In the genomic region with DNA sequence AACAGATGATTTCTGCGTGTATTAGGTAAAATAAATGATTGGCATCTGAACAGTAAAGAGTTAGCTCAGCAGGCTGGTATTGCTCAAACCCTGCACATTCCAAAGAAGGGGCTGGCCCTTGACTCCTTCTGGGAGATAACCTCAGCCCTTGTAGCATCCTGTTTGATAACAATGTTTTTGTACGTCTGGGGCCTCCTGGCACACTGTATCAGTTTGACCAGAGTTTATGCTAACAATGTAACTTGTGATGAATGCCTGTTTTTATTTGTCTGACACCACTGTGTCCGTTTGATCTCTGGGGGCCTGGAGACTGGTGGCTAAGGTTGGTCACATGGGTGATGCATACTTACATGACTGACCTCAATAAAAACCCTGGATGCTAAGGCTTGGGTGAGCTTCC, we compare ENCODE assay signal across 1 cellular context.
TF ChIP-seq lines count a peak whose summit lies in the region.

No MANE protein-coding gene starts in this region.

TF ChIP-seq in HepG2, 621 proteins besides CTCF, POLR2A, EP300 and RAD21 (continued from another document and continues in another):
- TF ChIP-seq, protein P1, sequence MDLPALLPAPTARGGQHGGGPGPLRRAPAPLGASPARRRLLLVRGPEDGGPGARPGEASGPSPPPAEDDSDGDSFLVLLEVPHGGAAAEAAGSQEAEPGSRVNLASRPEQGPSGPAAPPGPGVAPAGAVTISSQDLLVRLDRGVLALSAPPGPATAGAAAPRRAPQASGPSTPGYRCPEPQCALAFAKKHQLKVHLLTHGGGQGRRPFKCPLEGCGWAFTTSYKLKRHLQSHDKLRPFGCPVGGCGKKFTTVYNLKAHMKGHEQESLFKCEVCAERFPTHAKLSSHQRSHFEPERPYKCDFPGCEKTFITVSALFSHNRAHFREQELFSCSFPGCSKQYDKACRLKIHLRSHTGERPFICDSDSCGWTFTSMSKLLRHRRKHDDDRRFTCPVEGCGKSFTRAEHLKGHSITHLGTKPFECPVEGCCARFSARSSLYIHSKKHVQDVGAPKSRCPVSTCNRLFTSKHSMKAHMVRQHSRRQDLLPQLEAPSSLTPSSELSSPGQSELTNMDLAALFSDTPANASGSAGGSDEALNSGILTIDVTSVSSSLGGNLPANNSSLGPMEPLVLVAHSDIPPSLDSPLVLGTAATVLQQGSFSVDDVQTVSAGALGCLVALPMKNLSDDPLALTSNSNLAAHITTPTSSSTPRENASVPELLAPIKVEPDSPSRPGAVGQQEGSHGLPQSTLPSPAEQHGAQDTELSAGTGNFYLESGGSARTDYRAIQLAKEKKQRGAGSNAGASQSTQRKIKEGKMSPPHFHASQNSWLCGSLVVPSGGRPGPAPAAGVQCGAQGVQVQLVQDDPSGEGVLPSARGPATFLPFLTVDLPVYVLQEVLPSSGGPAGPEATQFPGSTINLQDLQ (CRISPR knock-in tag; IDR thresholded peaks at IDR 0.05), result no peak
- TF ChIP-seq PRMT3 (CRISPR knock-in tag; IDR thresholded peaks at IDR 0.05; ENCODE audit: borderline replicate concordance, low read depth), result no peak
- TF ChIP-seq PITX1 (CRISPR knock-in tag; IDR thresholded peaks at IDR 0.05), result no peak
- no peak for TF ChIP-seq SNRNP70 (IDR thresholded peaks at IDR 0.05; ENCODE audit: low read depth, low read length)
- TF ChIP-seq RXRB (CRISPR knock-in tag; IDR thresholded peaks at IDR 0.05; ENCODE audit: borderline replicate concordance), result peak; percentile 66
- TF ChIP-seq SP2 (CRISPR knock-in tag; IDR thresholded peaks at IDR 0.05), result no peak
- TF ChIP-seq TBX2 (CRISPR knock-in tag; IDR thresholded peaks at IDR 0.05; ENCODE audit: borderline replicate concordance), result peak; percentile 92
- TF ChIP-seq ZNF879 (CRISPR knock-in tag; IDR thresholded peaks at IDR 0.05), result no peak
- TF ChIP-seq ZNF780A (CRISPR knock-in tag; IDR thresholded peaks at IDR 0.05), result no peak
- TF ChIP-seq CC2D1A (CRISPR knock-in tag; IDR thresholded peaks at IDR 0.05), result no peak
- TF ChIP-seq ZNF605 (CRISPR knock-in tag; IDR thresholded peaks at IDR 0.05), result no peak
- TF ChIP-seq ZNF253 (CRISPR knock-in tag; IDR thresholded peaks at IDR 0.05; ENCODE audit: borderline replicate concordance), result no peak
- TF ChIP-seq, protein P2, sequence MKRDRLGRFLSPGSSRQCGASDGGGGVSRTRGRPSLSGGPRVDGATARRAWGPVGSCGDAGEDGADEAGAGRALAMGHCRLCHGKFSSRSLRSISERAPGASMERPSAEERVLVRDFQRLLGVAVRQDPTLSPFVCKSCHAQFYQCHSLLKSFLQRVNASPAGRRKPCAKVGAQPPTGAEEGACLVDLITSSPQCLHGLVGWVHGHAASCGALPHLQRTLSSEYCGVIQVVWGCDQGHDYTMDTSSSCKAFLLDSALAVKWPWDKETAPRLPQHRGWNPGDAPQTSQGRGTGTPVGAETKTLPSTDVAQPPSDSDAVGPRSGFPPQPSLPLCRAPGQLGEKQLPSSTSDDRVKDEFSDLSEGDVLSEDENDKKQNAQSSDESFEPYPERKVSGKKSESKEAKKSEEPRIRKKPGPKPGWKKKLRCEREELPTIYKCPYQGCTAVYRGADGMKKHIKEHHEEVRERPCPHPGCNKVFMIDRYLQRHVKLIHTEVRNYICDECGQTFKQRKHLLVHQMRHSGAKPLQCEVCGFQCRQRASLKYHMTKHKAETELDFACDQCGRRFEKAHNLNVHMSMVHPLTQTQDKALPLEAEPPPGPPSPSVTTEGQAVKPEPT (CRISPR knock-in tag; IDR thresholded peaks at IDR 0.05; ENCODE audit: low read depth), result no peak
- 0 out of 2 replicates have a peak, but pooled peaks have one; percentile 7 for TF ChIP-seq CEBPB (IDR thresholded peaks at IDR 0.05; ENCODE audit: borderline replicate concordance, low read depth, low read length)
- no peak for TF ChIP-seq MED8 (CRISPR knock-in tag; IDR thresholded peaks at IDR 0.05; ENCODE audit: insufficient replicate concordance)
- TF ChIP-seq ZMYM2 (CRISPR knock-in tag; IDR thresholded peaks at IDR 0.05), result no peak
- TF ChIP-seq, protein P3, sequence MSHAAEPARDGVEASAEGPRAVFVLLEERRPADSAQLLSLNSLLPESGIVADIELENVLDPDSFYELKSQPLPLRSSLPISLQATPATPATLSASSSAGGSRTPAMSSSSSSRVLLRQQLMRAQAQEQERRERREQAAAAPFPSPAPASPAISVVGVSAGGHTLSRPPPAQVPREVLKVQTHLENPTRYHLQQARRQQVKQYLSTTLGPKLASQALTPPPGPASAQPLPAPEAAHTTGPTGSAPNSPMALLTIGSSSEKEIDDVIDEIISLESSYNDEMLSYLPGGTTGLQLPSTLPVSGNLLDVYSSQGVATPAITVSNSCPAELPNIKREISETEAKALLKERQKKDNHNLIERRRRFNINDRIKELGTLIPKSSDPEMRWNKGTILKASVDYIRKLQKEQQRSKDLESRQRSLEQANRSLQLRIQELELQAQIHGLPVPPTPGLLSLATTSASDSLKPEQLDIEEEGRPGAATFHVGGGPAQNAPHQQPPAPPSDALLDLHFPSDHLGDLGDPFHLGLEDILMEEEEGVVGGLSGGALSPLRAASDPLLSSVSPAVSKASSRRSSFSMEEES (CRISPR knock-in tag; IDR thresholded peaks at IDR 0.05), result peak; percentile 82
- TF ChIP-seq, protein P4, sequence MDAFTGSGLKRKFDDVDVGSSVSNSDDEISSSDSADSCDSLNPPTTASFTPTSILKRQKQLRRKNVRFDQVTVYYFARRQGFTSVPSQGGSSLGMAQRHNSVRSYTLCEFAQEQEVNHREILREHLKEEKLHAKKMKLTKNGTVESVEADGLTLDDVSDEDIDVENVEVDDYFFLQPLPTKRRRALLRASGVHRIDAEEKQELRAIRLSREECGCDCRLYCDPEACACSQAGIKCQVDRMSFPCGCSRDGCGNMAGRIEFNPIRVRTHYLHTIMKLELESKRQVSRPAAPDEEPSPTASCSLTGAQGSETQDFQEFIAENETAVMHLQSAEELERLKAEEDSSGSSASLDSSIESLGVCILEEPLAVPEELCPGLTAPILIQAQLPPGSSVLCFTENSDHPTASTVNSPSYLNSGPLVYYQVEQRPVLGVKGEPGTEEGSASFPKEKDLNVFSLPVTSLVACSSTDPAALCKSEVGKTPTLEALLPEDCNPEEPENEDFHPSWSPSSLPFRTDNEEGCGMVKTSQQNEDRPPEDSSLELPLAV (CRISPR knock-in tag; conservative IDR thresholded peaks at IDR 0.05; ENCODE audit: low read depth), result no peak
- TF ChIP-seq, protein P5, sequence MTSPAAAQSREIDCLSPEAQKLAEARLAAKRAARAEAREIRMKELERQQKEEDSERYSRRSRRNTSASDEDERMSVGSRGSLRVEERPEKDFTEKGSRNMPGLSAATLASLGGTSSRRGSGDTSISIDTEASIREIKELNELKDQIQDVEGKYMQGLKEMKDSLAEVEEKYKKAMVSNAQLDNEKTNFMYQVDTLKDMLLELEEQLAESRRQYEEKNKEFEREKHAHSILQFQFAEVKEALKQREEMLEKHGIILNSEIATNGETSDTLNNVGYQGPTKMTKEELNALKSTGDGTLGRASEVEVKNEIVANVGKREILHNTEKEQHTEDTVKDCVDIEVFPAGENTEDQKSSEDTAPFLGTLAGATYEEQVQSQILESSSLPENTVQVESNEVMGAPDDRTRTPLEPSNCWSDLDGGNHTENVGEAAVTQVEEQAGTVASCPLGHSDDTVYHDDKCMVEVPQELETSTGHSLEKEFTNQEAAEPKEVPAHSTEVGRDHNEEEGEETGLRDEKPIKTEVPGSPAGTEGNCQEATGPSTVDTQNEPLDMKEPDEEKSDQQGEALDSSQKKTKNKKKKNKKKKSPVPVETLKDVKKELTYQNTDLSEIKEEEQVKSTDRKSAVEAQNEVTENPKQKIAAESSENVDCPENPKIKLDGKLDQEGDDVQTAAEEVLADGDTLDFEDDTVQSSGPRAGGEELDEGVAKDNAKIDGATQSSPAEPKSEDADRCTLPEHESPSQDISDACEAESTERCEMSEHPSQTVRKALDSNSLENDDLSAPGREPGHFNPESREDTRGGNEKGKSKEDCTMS (CRISPR knock-in tag; conservative IDR thresholded peaks at IDR 0.05), result no peak
- TF ChIP-seq RARA (CRISPR knock-in tag; IDR thresholded peaks at IDR 0.05), result peak; percentile 84
- TF ChIP-seq, protein P6, sequence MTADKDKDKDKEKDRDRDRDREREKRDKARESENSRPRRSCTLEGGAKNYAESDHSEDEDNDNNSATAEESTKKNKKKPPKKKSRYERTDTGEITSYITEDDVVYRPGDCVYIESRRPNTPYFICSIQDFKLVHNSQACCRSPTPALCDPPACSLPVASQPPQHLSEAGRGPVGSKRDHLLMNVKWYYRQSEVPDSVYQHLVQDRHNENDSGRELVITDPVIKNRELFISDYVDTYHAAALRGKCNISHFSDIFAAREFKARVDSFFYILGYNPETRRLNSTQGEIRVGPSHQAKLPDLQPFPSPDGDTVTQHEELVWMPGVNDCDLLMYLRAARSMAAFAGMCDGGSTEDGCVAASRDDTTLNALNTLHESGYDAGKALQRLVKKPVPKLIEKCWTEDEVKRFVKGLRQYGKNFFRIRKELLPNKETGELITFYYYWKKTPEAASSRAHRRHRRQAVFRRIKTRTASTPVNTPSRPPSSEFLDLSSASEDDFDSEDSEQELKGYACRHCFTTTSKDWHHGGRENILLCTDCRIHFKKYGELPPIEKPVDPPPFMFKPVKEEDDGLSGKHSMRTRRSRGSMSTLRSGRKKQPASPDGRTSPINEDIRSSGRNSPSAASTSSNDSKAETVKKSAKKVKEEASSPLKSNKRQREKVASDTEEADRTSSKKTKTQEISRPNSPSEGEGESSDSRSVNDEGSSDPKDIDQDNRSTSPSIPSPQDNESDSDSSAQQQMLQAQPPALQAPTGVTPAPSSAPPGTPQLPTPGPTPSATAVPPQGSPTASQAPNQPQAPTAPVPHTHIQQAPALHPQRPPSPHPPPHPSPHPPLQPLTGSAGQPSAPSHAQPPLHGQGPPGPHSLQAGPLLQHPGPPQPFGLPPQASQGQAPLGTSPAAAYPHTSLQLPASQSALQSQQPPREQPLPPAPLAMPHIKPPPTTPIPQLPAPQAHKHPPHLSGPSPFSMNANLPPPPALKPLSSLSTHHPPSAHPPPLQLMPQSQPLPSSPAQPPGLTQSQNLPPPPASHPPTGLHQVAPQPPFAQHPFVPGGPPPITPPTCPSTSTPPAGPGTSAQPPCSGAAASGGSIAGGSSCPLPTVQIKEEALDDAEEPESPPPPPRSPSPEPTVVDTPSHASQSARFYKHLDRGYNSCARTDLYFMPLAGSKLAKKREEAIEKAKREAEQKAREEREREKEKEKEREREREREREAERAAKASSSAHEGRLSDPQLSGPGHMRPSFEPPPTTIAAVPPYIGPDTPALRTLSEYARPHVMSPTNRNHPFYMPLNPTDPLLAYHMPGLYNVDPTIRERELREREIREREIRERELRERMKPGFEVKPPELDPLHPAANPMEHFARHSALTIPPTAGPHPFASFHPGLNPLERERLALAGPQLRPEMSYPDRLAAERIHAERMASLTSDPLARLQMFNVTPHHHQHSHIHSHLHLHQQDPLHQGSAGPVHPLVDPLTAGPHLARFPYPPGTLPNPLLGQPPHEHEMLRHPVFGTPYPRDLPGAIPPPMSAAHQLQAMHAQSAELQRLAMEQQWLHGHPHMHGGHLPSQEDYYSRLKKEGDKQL (CRISPR knock-in tag; IDR thresholded peaks at IDR 0.05; ENCODE audit: low read depth), result peak; percentile 59; the same call in 1 of the 2 replicates
- TF ChIP-seq ZSCAN20 (CRISPR knock-in tag; IDR thresholded peaks at IDR 0.05; ENCODE audit: borderline replicate concordance), result no peak
- TF ChIP-seq MBNL3 (CRISPR knock-in tag; conservative IDR thresholded peaks at IDR 0.05), result no peak
- no peak for TF ChIP-seq BRCA1 (CRISPR knock-in tag; IDR thresholded peaks at IDR 0.05)
- TF ChIP-seq TSC22D2 (CRISPR knock-in tag; IDR thresholded peaks at IDR 0.05; ENCODE audit: borderline replicate concordance), result no peak
- peak; percentile 69; the same call in 1 of the 2 replicates for TF ChIP-seq ETV5 (CRISPR knock-in tag; IDR thresholded peaks at IDR 0.05; ENCODE audit: borderline replicate concordance)
- TF ChIP-seq, protein P7, sequence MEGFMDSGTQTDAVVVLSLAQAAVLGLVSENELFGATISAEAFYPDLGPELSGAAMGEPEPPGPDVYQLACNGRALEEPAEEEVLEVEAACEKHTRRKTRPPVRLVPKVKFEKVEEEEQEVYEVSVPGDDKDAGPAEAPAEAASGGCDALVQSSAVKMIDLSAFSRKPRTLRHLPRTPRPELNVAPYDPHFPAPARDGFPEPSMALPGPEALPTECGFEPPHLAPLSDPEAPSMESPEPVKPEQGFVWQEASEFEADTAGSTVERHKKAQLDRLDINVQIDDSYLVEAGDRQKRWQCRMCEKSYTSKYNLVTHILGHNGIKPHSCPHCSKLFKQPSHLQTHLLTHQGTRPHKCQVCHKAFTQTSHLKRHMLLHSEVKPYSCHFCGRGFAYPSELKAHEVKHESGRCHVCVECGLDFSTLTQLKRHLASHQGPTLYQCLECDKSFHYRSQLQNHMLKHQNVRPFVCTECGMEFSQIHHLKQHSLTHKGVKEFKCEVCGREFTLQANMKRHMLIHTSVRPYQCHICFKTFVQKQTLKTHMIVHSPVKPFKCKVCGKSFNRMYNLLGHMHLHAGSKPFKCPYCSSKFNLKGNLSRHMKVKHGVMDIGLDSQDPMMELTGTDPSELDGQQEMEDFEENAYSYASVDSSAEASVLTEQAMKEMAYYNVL (CRISPR knock-in tag; IDR thresholded peaks at IDR 0.05; ENCODE audit: borderline replicate concordance), result no peak
- TF ChIP-seq, protein P8, sequence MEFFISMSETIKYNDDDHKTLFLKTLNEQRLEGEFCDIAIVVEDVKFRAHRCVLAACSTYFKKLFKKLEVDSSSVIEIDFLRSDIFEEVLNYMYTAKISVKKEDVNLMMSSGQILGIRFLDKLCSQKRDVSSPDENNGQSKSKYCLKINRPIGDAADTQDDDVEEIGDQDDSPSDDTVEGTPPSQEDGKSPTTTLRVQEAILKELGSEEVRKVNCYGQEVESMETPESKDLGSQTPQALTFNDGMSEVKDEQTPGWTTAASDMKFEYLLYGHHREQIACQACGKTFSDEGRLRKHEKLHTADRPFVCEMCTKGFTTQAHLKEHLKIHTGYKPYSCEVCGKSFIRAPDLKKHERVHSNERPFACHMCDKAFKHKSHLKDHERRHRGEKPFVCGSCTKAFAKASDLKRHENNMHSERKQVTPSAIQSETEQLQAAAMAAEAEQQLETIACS (CRISPR knock-in tag; IDR thresholded peaks at IDR 0.05), result no peak
- TF ChIP-seq ZNF670 (CRISPR knock-in tag; IDR thresholded peaks at IDR 0.05; ENCODE audit: borderline replicate concordance), result no peak
- no peak for TF ChIP-seq ZNF589 (CRISPR knock-in tag; conservative IDR thresholded peaks at IDR 0.05)
- TF ChIP-seq CCDC6 (CRISPR knock-in tag; IDR thresholded peaks at IDR 0.05), result no peak
- no peak for TF ChIP-seq ZNF530 (CRISPR knock-in tag; IDR thresholded peaks at IDR 0.05; ENCODE audit: low read depth)
- no peak for TF ChIP-seq ZNF746 (CRISPR knock-in tag; IDR thresholded peaks at IDR 0.05)
- no peak for TF ChIP-seq RORA (CRISPR knock-in tag; IDR thresholded peaks at IDR 0.05)
- TF ChIP-seq SIN3A (IDR thresholded peaks at IDR 0.05; ENCODE audit: borderline replicate concordance, low read depth, low read length), result no peak
